13 cellular contexts compared by ENCODE assay signal in genomic region chr6:259901-260508, GRCh38. TPM values are rescaled to one million over a fixed set of nuclear protein-coding genes. Genes with fewer than 3 reads are reported as not detected.
DNase-seq lines count a peak whose midpoint lies in the region; ATAC-seq and TF ChIP-seq lines count a peak whose summit lies in the region.
"Had no signal": no experiment of that assay in that cellular context is flagged by ENCODE, and none has a peak within 500 bp of the region (broad histone marks: within the 10 kb centered on the region; RNA-seq: fewer than 3 reads in every experiment).

No MANE protein-coding gene starts in this region.

- H3K4me3 Mint-ChIP-seq in activated CD4-positive, alpha-beta memory T cell treated with anti-CD3 and anti-CD28 coated beads, Interleukin-2, amount 10 ng/mL, durations not matched to agents 7 days and 5 days: peak overlapping the region; percentile 34
- H3K4me3 Mint-ChIP-seq in activated CD4-positive, alpha-beta memory T cell treated with anti-CD3 and anti-CD28 coated beads for 36 hours: no peak overlapping the region

- TF ChIP-seq EP300 in sigmoid colon (IDR thresholded peaks at IDR 0.05): no peak

- peaks cover 33% of the 10 kb centered on the region for H3K4me1 Mint-ChIP-seq in activated CD4-positive, alpha-beta memory T cell treated with anti-CD3 and anti-CD28 coated beads, Interleukin-2, amount 10 ng/mL, durations not matched to agents 7 days and 5 days
- H3K4me1 Mint-ChIP-seq in activated CD4-positive, alpha-beta memory T cell treated with anti-CD3 and anti-CD28 coated beads for 36 hours (ENCODE audit: low read depth): peaks cover 17% of the 10 kb centered on the region

- H3K27me3 Mint-ChIP-seq in activated CD4-positive, alpha-beta memory T cell treated with anti-CD3 and anti-CD28 coated beads, Interleukin-2, amount 10 ng/mL, durations not matched to agents 7 days and 5 days: no peaks in the 10 kb centered on the region
- H3K27me3 Mint-ChIP-seq in activated CD4-positive, alpha-beta memory T cell treated with anti-CD3 and anti-CD28 coated beads for 36 hours: no peaks in the 10 kb centered on the region

- no peak for DNase-seq in activated CD4-positive, alpha-beta memory T cell treated with anti-CD3 and anti-CD28 coated beads, Interleukin-2, amount 10 ng/mL, durations not matched to agents 7 days and 5 days
- no peak for DNase-seq in activated CD4-positive, alpha-beta memory T cell treated with anti-CD3 and anti-CD28 coated beads for 36 hours
- DNase-seq in spleen (no peak), NCI-H1417 treated with DMSO at 0.1 percent for 48 hours (lab: John Stamatoyannopoulos, UW) (no peak), sigmoid colon (no peak), RWPE1 (ENCODE audit: low spot score) (no peak)
- DNase-seq: NCI-H1048; stimulated activated CD4-positive, alpha-beta T cell treated with anti-CD3 and anti-CD28 coated beads, Interleukin-12 subunit alpha, Interleukin-12 subunit beta, amount 100 ng/mL, for 4 hours had no signal

- POLR2A ChIA-PET in activated CD4-positive, alpha-beta memory T cell treated with anti-CD3 and anti-CD28 coated beads, Interleukin-2, amount 10 ng/mL, durations not matched to agents 7 days and 5 days (lab: Charles Lee): interaction anchor here (1.3 to 1.9 kb wide), 6 partner anchors 35 to 131 kb away, joined by 3 to 10 read pairs (median 6); partner anchors contain the start of gene IRF4
- POLR2A ChIA-PET in activated CD4-positive, alpha-beta memory T cell treated with anti-CD3 and anti-CD28 coated beads for 36 hours (lab: Charles Lee): interaction anchor here (0.6 kb wide), 1 partner anchor 1125 kb away, joined by 3 read pairs; no protein-coding TSS in a partner anchor
- POLR2A ChIA-PET in RWPE1 (lab: Yijun Ruan, JAX; ENCODE audit: low non-redundant PET): no interaction called here

- H3K36me3 ChIP-seq in spleen (no peaks in the 10 kb centered on the region), sigmoid colon (no peaks in the 10 kb centered on the region)
- H3K36me3 ChIP-seq: SJSA1 had no signal

- ATAC-seq in GM21786 (IDR thresholded peaks at IDR 0.05; ENCODE audit: unreplicated experiment) (peak; percentile 87), HG03558 (IDR thresholded peaks at IDR 0.05; ENCODE audit: extremely low read depth, unreplicated experiment) (peak; percentile 63)
- ATAC-seq: A549 had no signal

- peaks cover 0 to 6% (median 0%) of the 10 kb centered on the region in 8 donors for H3K9me3 ChIP-seq in spleen
- H3K9me3 ChIP-seq in sigmoid colon: no peaks in the 10 kb centered on the region
- H3K9me3 ChIP-seq: A549, SJSA1 had no signal

- CTCF ChIA-PET in activated CD4-positive, alpha-beta memory T cell treated with anti-CD3 and anti-CD28 coated beads, Interleukin-2, amount 10 ng/mL, durations not matched to agents 7 days and 5 days (lab: Charles Lee): interaction anchor here (2.1 kb wide), 1 partner anchor 71 kb away, joined by 7 read pairs; no protein-coding TSS in a partner anchor
- CTCF ChIA-PET in activated CD4-positive, alpha-beta memory T cell treated with anti-CD3 and anti-CD28 coated beads for 36 hours (lab: Charles Lee): interaction anchor here (1.0 kb wide), 1 partner anchor 24 kb away, joined by 3 read pairs; no protein-coding TSS in a partner anchor
- CTCF ChIA-PET in RWPE1 (lab: Yijun Ruan, JAX): no interaction called here

- TF ChIP-seq CTCF in spleen (IDR thresholded peaks at IDR 0.05 in 8 of 11, conservative IDR thresholded peaks at IDR 0.05 in 3 of 11): no peak
- TF ChIP-seq CTCF in sigmoid colon (IDR thresholded peaks at IDR 0.05): no peak
- TF ChIP-seq CTCF in RWPE1 (conservative IDR thresholded peaks at IDR 0.05; ENCODE audit: low read depth): no peak

- H3K27me3 ChIP-seq in spleen (replicated peaks in 1 of 7) (no peaks in the 10 kb centered on the region), sigmoid colon (no peaks in the 10 kb centered on the region)

- H3K4me1 ChIP-seq in spleen: peaks cover 0 to 50% (median 17%) of the 10 kb centered on the region in 6 donors
- no peaks in the 10 kb centered on the region for H3K4me1 ChIP-seq in sigmoid colon
- H3K4me1 ChIP-seq: A549, SJSA1 had no signal

- H3K27ac ChIP-seq in spleen: peak overlapping the region in 7 of 8 donors; percentile 3 to 77 (median 64)
- no peak overlapping the region for H3K27ac ChIP-seq in sigmoid colon
- H3K27ac ChIP-seq in RWPE1: no peak overlapping the region
- H3K27ac ChIP-seq: A549, epithelial cell of prostate, SJSA1 had no signal

- no peak for TF ChIP-seq POLR2A in spleen (IDR thresholded peaks at IDR 0.05)
- TF ChIP-seq POLR2A in sigmoid colon (IDR thresholded peaks at IDR 0.05): no peak

- peaks cover 7% of the 10 kb centered on the region for H3K9me3 Mint-ChIP-seq in activated CD4-positive, alpha-beta memory T cell treated with anti-CD3 and anti-CD28 coated beads, Interleukin-2, amount 10 ng/mL, durations not matched to agents 7 days and 5 days
- peaks cover 10% of the 10 kb centered on the region for H3K9me3 Mint-ChIP-seq in activated CD4-positive, alpha-beta memory T cell treated with anti-CD3 and anti-CD28 coated beads for 36 hours

- peak overlapping the region in 1 of 8 donors; percentile 24 for H3K4me3 ChIP-seq in spleen
- no peak overlapping the region for H3K4me3 ChIP-seq in sigmoid colon
- H3K4me3 ChIP-seq: A549, SJSA1 had no signal

- intact Hi-C loops in activated CD4-positive, alpha-beta memory T cell treated with anti-CD3 and anti-CD28 coated beads for 36 hours (cut with micrococcal nuclease): no loop called here
- intact Hi-C loops in spleen (cut with DNase I; ENCODE audit: low total_unique reads) (no loop called here), sigmoid colon (cut with DNase I) (no loop called here)

- H3K27ac Mint-ChIP-seq in activated CD4-positive, alpha-beta memory T cell treated with anti-CD3 and anti-CD28 coated beads, Interleukin-2, amount 10 ng/mL, durations not matched to agents 7 days and 5 days: peak overlapping the region; percentile 44
- no peak overlapping the region for H3K27ac Mint-ChIP-seq in activated CD4-positive, alpha-beta memory T cell treated with anti-CD3 and anti-CD28 coated beads for 36 hours

- WGBS in spleen, 5 donors: 30 to 36% (median 35%) methylated on average over 5 of the region's 5 CpGs
- 40 to 47% methylated on average over 5 of the region's 5 CpGs for WGBS in sigmoid colon, 2 donors

- H3K36me3 Mint-ChIP-seq in activated CD4-positive, alpha-beta memory T cell treated with anti-CD3 and anti-CD28 coated beads, Interleukin-2, amount 10 ng/mL, durations not matched to agents 7 days and 5 days (ENCODE audit: low read depth): peaks cover 5% of the 10 kb centered on the region
- peaks cover 1% of the 10 kb centered on the region for H3K36me3 Mint-ChIP-seq in activated CD4-positive, alpha-beta memory T cell treated with anti-CD3 and anti-CD28 coated beads for 36 hours

RNA-seq across cellular contexts. Expression of gene DUSP22, which starts 32.3 kb away (rescaled TPM):
- 10 to 100 TPM; 36.3 to 41.5 TPM for total RNA-seq in activated CD4-positive, alpha-beta memory T cell treated with anti-CD3 and anti-CD28 coated beads, Interleukin-2, amount 10 ng/mL, durations not matched to agents 7 days and 5 days
- total RNA-seq in activated CD4-positive, alpha-beta memory T cell treated with anti-CD3 and anti-CD28 coated beads for 36 hours: 10 to 100 TPM; 28.0 to 28.7 TPM
- 100 to 1,000 TPM in 1 of 7 donors, 10 to 100 TPM in 6; 60.5 to 120 (median 75.5) TPM for total RNA-seq in spleen
- polyA plus RNA-seq in spleen: 10 to 100 TPM; 41.2 to 65.7 (median 46.8) TPM
- 100 to 1,000 TPM in 1 of 4 donors, 10 to 100 TPM in 3; 55.6 to 113 (median 80.5) TPM for total RNA-seq in sigmoid colon
- polyA plus RNA-seq in sigmoid colon: 10 to 100 TPM; 15.7 to 35.3 (median 32.4) TPM

Comparison
In these comparisons a context has a peak if more than half of its experiments do, and no peak if none do; other contexts are left out.
1. H3K27ac ChIP-seq: peak in spleen (7 of 8); none in sigmoid colon (0 of 4) and RWPE1 (single experiment).